8 cellular contexts compared by ENCODE assay signal in the genomic region with DNA sequence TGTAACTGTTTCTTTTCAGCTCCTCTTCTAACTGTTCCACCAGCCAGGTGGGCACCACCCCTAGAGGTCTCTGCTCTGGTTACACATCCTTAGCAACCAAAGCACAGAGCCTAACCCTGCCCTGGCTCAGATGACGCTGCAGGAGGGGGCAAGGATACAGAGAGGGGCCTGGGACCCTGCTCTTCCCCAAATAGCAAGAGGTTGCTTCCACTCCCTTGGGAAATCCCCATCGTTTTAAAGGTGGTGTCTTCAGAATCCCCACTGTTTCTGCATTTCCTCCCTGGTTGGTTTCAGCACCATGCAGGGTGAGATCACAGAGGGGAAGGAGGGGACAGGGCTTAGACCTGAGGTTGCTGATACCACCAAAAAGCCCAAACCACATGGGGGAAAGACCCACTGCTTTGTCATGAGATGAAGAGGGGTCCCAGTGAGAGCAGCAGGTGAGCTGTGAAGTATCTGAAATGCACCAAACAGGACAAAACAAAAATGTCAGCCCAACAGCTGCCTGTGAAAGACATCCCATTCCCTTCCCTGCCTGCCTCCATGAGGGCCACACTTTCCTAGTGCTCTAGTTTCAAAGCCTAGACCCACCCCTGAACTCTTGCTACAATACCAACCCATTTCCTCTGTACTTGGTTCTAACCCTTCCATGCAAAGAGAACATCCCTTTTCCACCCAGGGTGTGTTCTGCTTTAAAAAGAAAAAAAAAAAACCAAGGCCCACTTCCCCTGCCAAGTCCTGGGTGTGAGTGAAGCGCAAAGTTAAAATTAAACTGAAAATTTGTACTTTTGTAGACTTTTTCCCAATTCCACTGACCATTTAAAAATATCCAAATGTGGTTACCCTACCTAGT. TPM values are rescaled to one million over a fixed set of nuclear protein-coding genes. Genes with fewer than 3 reads are reported as not detected.
DNase-seq lines count a peak whose midpoint lies in the region; ATAC-seq and TF ChIP-seq lines count a peak whose summit lies in the region.

No MANE protein-coding gene starts in this region.

- no peak for TF ChIP-seq CTCF in WTC11 (IDR thresholded peaks at IDR 0.05)
- TF ChIP-seq CTCF in psoas muscle (IDR thresholded peaks at IDR 0.05): no peak
- TF ChIP-seq CTCF in brain microvascular endothelial cell (IDR thresholded peaks at IDR 0.05; ENCODE audit: low read depth, low read length, missing control alignments): no peak

- H3K4me3 Mint-ChIP-seq in WTC11: peak overlapping the region; percentile 40
- peak overlapping the region; percentile 76 to 78 for H3K4me3 Mint-ChIP-seq in effector memory CD8-positive, alpha-beta T cell
- H3K4me3 Mint-ChIP-seq in stimulated activated naive CD8-positive, alpha-beta T cell treated with anti-CD3 and anti-CD28 coated beads, Interleukin-15, amount 100 ng/mL, for 72 hours: peak overlapping the region; percentile 65 to 74

- peaks cover 74% of the 10 kb centered on the region for H3K4me1 ChIP-seq in psoas muscle

- H3K27me3 Mint-ChIP-seq in WTC11 (ENCODE audit: low read depth): no peaks in the 10 kb centered on the region
- H3K27me3 Mint-ChIP-seq in effector memory CD8-positive, alpha-beta T cell: no peaks in the 10 kb centered on the region
- H3K27me3 Mint-ChIP-seq in stimulated activated naive CD8-positive, alpha-beta T cell treated with anti-CD3 and anti-CD28 coated beads, Interleukin-15, amount 100 ng/mL, for 72 hours: no peaks in the 10 kb centered on the region

- peak overlapping the region; percentile 97 for H3K27ac Mint-ChIP-seq in WTC11
- peak overlapping the region; percentile 97 for H3K27ac Mint-ChIP-seq in effector memory CD8-positive, alpha-beta T cell
- peak overlapping the region; percentile 96 for H3K27ac Mint-ChIP-seq in stimulated activated naive CD8-positive, alpha-beta T cell treated with anti-CD3 and anti-CD28 coated beads, Interleukin-15, amount 100 ng/mL, for 72 hours

- H3K36me3 Mint-ChIP-seq in WTC11: peaks cover 10% of the 10 kb centered on the region; the same call in 1 of the 2 replicates
- peaks cover 18% of the 10 kb centered on the region for H3K36me3 Mint-ChIP-seq in effector memory CD8-positive, alpha-beta T cell (ENCODE audit: insufficient read depth)

- in situ Hi-C loops in brain microvascular endothelial cell (cut with HindIII; ENCODE audit: low pct_ligation_motif_present, low sequenced_read_pairs): no loop called here

- peaks cover 90% of the 10 kb centered on the region for H3K4me1 Mint-ChIP-seq in WTC11
- H3K4me1 Mint-ChIP-seq in effector memory CD8-positive, alpha-beta T cell (ENCODE audit: low read depth in 2 of 2): peaks cover 64 to 65% of the 10 kb centered on the region in 2 donors
- H3K4me1 Mint-ChIP-seq in stimulated activated naive CD8-positive, alpha-beta T cell treated with anti-CD3 and anti-CD28 coated beads, Interleukin-15, amount 100 ng/mL, for 72 hours: peaks cover 89% of the 10 kb centered on the region

- intact Hi-C loops in psoas muscle (cut with DNase I): no loop called here

- WGBS in psoas muscle, 3 donors: 58 to 75% (median 63%) methylated on average over 3 of the region's 3 CpGs

- H3K9me3 Mint-ChIP-seq in WTC11: no peaks in the 10 kb centered on the region
- no peaks in the 10 kb centered on the region for H3K9me3 Mint-ChIP-seq in effector memory CD8-positive, alpha-beta T cell
- H3K9me3 Mint-ChIP-seq in stimulated activated naive CD8-positive, alpha-beta T cell treated with anti-CD3 and anti-CD28 coated beads, Interleukin-15, amount 100 ng/mL, for 72 hours: no peaks in the 10 kb centered on the region

- H3K27ac ChIP-seq in psoas muscle: no peak overlapping the region
- no peak overlapping the region for H3K27ac ChIP-seq in brain microvascular endothelial cell

- CTCF ChIA-PET in WTC11 (lab: Charles Lee): interaction anchor here (0.6 to 5.6 kb wide), 6 partner anchors 27 to 240 kb away, joined by 3 to 36 read pairs (median 4); no protein-coding TSS in a partner anchor

- POLR2A ChIA-PET in WTC11 (lab: Charles Lee): interaction anchor here (0.6 kb wide), 1 partner anchor 22 kb away, joined by 3 read pairs; no protein-coding TSS in a partner anchor

- no peaks in the 10 kb centered on the region for H3K9me3 ChIP-seq in psoas muscle

- H3K36me3 ChIP-seq in psoas muscle (ENCODE audit: insufficient read depth in 1 of 2, low read depth in 1 of 2) (peaks cover 0 to 8% of the 10 kb centered on the region in 2 donors), brain microvascular endothelial cell (replicated peaks) (peaks cover 4% of the 10 kb centered on the region)

- no peaks in the 10 kb centered on the region for H3K27me3 ChIP-seq in psoas muscle (ENCODE audit: insufficient read depth in 3 of 3, low read length in 2 of 3)
- no peaks in the 10 kb centered on the region for H3K27me3 ChIP-seq in brain microvascular endothelial cell (replicated peaks)

- H3K4me3 ChIP-seq in psoas muscle: no peak overlapping the region
- H3K4me3 ChIP-seq in brain microvascular endothelial cell (ENCODE audit: low read depth, low read length): no peak overlapping the region

- no peak for DNase-seq in WTC11 (ENCODE audit: low spot score)
- peak; percentile 46 to 58 (median 53) for DNase-seq in effector memory CD8-positive, alpha-beta T cell
- DNase-seq in stimulated activated naive CD8-positive, alpha-beta T cell treated with anti-CD3 and anti-CD28 coated beads, Interleukin-15, amount 100 ng/mL, for 72 hours: peak; percentile 68 to 85
- DNase-seq in psoas muscle: no peak
- no peak for DNase-seq in brain microvascular endothelial cell
- DNase-seq in NCI-H146 (lab: John Stamatoyannopoulos, UW): no peak

- ATAC-seq in GM18907 (IDR thresholded peaks at IDR 0.05; ENCODE audit: unreplicated experiment) (peak; percentile 64), HG03039 (IDR thresholded peaks at IDR 0.05; ENCODE audit: unreplicated experiment) (peak; percentile 39), WTC11 (peak; percentile 8; the same call in 1 of the 2 replicates), psoas muscle (no peak)
- peak; percentile 85 for ATAC-seq in effector memory CD8-positive, alpha-beta T cell (replicated peaks)
- ATAC-seq in stimulated activated naive CD8-positive, alpha-beta T cell treated with anti-CD3 and anti-CD28 coated beads, Interleukin-15, amount 100 ng/mL, for 72 hours: peak; percentile 92

TF ChIP-seq in WTC11, 78 proteins besides CTCF, POLR2A, EP300 and RAD21 (continues in another document):
- TF ChIP-seq, protein P1, sequence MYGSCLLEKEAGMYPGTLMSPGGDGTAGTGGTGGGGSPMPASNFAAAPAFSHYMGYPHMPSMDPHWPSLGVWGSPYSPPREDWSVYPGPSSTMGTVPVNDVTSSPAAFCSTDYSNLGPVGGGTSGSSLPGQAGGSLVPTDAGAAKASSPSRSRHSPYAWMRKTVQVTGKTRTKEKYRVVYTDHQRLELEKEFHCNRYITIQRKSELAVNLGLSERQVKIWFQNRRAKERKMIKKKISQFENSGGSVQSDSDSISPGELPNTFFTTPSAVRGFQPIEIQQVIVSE (CRISPR knock-in tag; IDR thresholded peaks at IDR 0.05; ENCODE audit: borderline replicate concordance): no peak
- 0 out of 2 replicates have a peak, but pooled peaks have one; percentile 38 for TF ChIP-seq TEAD1 (CRISPR knock-in tag; IDR thresholded peaks at IDR 0.05)
- TF ChIP-seq ZNF138 (CRISPR knock-in tag; conservative IDR thresholded peaks at IDR 0.05): no peak
- no peak for TF ChIP-seq ZNF317 (CRISPR knock-in tag; IDR thresholded peaks at IDR 0.05; ENCODE audit: borderline replicate concordance, low read depth)
- peak; percentile 98 for TF ChIP-seq ZNF423 (CRISPR knock-in tag; IDR thresholded peaks at IDR 0.05)
- no peak for TF ChIP-seq NR1H2 (CRISPR knock-in tag; IDR thresholded peaks at IDR 0.05)
- no peak for TF ChIP-seq FOXP1 (CRISPR knock-in tag; IDR thresholded peaks at IDR 0.05; ENCODE audit: borderline replicate concordance)
- TF ChIP-seq, protein P2, sequence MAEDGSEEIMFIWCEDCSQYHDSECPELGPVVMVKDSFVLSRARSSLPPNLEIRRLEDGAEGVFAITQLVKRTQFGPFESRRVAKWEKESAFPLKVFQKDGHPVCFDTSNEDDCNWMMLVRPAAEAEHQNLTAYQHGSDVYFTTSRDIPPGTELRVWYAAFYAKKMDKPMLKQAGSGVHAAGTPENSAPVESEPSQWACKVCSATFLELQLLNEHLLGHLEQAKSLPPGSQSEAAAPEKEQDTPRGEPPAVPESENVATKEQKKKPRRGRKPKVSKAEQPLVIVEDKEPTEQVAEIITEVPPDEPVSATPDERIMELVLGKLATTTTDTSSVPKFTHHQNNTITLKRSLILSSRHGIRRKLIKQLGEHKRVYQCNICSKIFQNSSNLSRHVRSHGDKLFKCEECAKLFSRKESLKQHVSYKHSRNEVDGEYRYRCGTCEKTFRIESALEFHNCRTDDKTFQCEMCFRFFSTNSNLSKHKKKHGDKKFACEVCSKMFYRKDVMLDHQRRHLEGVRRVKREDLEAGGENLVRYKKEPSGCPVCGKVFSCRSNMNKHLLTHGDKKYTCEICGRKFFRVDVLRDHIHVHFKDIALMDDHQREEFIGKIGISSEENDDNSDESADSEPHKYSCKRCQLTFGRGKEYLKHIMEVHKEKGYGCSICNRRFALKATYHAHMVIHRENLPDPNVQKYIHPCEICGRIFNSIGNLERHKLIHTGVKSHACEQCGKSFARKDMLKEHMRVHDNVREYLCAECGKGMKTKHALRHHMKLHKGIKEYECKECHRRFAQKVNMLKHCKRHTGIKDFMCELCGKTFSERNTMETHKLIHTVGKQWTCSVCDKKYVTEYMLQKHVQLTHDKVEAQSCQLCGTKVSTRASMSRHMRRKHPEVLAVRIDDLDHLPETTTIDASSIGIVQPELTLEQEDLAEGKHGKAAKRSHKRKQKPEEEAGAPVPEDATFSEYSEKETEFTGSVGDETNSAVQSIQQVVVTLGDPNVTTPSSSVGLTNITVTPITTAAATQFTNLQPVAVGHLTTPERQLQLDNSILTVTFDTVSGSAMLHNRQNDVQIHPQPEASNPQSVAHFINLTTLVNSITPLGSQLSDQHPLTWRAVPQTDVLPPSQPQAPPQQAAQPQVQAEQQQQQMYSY (CRISPR knock-in tag; IDR thresholded peaks at IDR 0.05): peak; percentile 32; the same call in 1 of the 2 replicates

RNA-seq across cellular contexts. Expression of a gene that starts 29.0 kb away (rescaled TPM):
- 232 to 253 TPM (median 242 TPM) in 3 replicates for total RNA-seq in WTC11 (2021)
- 10 to 100 TPM; 56.7 to 89.2 (median 83.3) TPM for total RNA-seq in psoas muscle
- 10 to 100 TPM; 79.4 to 98.2 (median 89.6) TPM for polyA plus RNA-seq in psoas muscle

Comparison
In these comparisons a context has a peak if more than half of its experiments do, and no peak if none do; other contexts are left out.
1. ATAC-seq: peak in GM18907 (single experiment), HG03039 (single experiment), WTC11 (single experiment), effector memory CD8-positive, alpha-beta T cell (single experiment) and stimulated activated naive CD8-positive, alpha-beta T cell treated with anti-CD3 and anti-CD28 coated beads, Interleukin-15, amount 100 ng/mL, for 72 hours (single experiment); none in psoas muscle (0 of 4).
2. DNase-seq: peak in effector memory CD8-positive, alpha-beta T cell (3 of 3) and stimulated activated naive CD8-positive, alpha-beta T cell treated with anti-CD3 and anti-CD28 coated beads, Interleukin-15, amount 100 ng/mL, for 72 hours (2 of 2); none in WTC11 (single experiment), psoas muscle (0 of 2), brain microvascular endothelial cell (single experiment) and NCI-H146 (single experiment).
3. Peak in every context shown above with its lines, with median percentiles within 50 percentile points of each other: H3K27ac Mint-ChIP-seq and H3K4me3 Mint-ChIP-seq.